8 cellular contexts compared by ENCODE assay signal in genomic region chr4:103075894-103076776, GRCh38. TPM values are rescaled to one million over a fixed set of nuclear protein-coding genes. Genes with fewer than 3 reads are reported as not detected.
DNase-seq lines count a peak whose midpoint lies in the region; ATAC-seq and TF ChIP-seq lines count a peak whose summit lies in the region.

Gene SLC9B2 (minus strand): TSS chr4:103076761. CDS start chr4:103067550, 9,211 bp downstream.

- H4K20me1 ChIP-seq in osteoblast (ENCODE audit: insufficient read depth, low read length): no peaks in the 10 kb centered on the region

- no peak for TF ChIP-seq CTCF in osteoblast (IDR thresholded peaks at IDR 0.05; ENCODE audit: extremely low read depth, low read depth, low read length)

- peaks cover 10% of the 10 kb centered on the region for H3K4me1 ChIP-seq in osteoblast (ENCODE audit: insufficient read depth, low read length)

- DNase-seq in DMS153 treated with DMSO at 0.1 percent for 48 hours (lab: John Stamatoyannopoulos, UW; ENCODE audit: unreplicated experiment): peak; percentile 39
- peak; percentile 25 for DNase-seq in HS-5 (ENCODE audit: low read depth)
- DNase-seq in activated naive CD4-positive, alpha-beta T cell treated with anti-CD3 and anti-CD28 coated beads, Interleukin-2, amount 50 U/mL, for 16 hours: peak; percentile 68
- no peak for DNase-seq in glomerular endothelial cell (ENCODE audit: extremely low read depth, low read depth, low spot score)
- DNase-seq in osteoblast (ENCODE audit: insufficient read length, low spot score, missing footprints): peak; percentile 97

- H3K79me2 ChIP-seq in osteoblast (ENCODE audit: insufficient read depth, low read length): peaks cover 37% of the 10 kb centered on the region

- H3K27ac ChIP-seq in osteoblast (ENCODE audit: low read depth, low read length): peak within 1 kb of the TSS; percentile 66
- H3K27ac ChIP-seq in temporal lobe (ENCODE audit: low read depth, low read length): peak within 1 kb of the TSS; percentile 63

- no peaks in the 10 kb centered on the region for H3K27me3 ChIP-seq in osteoblast (ENCODE audit: insufficient read depth, low read length)

- H2AFZ ChIP-seq in osteoblast (ENCODE audit: low read length): peak within 1 kb of the TSS; percentile 87

- peak; percentile 29 for ATAC-seq in GM19468 (IDR thresholded peaks at IDR 0.05; ENCODE audit: extremely low read depth, unreplicated experiment)
- peak; percentile 90 for ATAC-seq in SK-N-SH treated with all-trans-retinoic acid at 6 μM for 48 hours

- H3K4me2 ChIP-seq in osteoblast (ENCODE audit: insufficient read depth, low read length): peak within 1 kb of the TSS; percentile 86

- no peaks in the 10 kb centered on the region for H3K9me3 ChIP-seq in osteoblast (ENCODE audit: low read depth, low read length)

- peaks cover 4% of the 10 kb centered on the region for H3K36me3 ChIP-seq in osteoblast (ENCODE audit: insufficient read depth, low read length)

- H3K4me3 ChIP-seq in osteoblast (ENCODE audit: insufficient read depth, low read length): peak within 1 kb of the TSS; percentile 84

TF ChIP-seq in SK-N-SH treated with all-trans-retinoic acid at 6 μM for 48 hours, 23 proteins besides CTCF, POLR2A, EP300 and RAD21:
- TF ChIP-seq CSDC2 (CRISPR knock-in tag; IDR thresholded peaks at IDR 0.05): 0 out of 2 replicates have a peak, but pooled peaks have one; percentile 57
- no peak for TF ChIP-seq ZFP30 (CRISPR knock-in tag; IDR thresholded peaks at IDR 0.05)
- TF ChIP-seq TCF4 (CRISPR knock-in tag; IDR thresholded peaks at IDR 0.05; ENCODE audit: borderline replicate concordance): no peak
- peak; percentile 66; the same call in 1 of the 2 replicates for TF ChIP-seq ZFP3 (CRISPR knock-in tag; IDR thresholded peaks at IDR 0.05)
- TF ChIP-seq TOX (CRISPR knock-in tag; IDR thresholded peaks at IDR 0.05; ENCODE audit: borderline replicate concordance): no peak
- TF ChIP-seq TSHZ2 (CRISPR knock-in tag; IDR thresholded peaks at IDR 0.05): 0 out of 2 replicates have a peak, but pooled peaks have one; percentile 24
- no peak for TF ChIP-seq ESRRG (CRISPR knock-in tag; IDR thresholded peaks at IDR 0.05)

RNA-seq across cellular contexts. Expression of gene SLC9B2, which starts in this region (rescaled TPM):
- total RNA-seq in glomerular endothelial cell (17.3 and 18.8 TPM in 2 replicates), osteoblast (23.5 and 23.6 TPM in 2 replicates), temporal lobe (90.5 TPM)
